Comparison of ENCODE assay signal across 1 cellular context in genomic region chr3:15064835-15065549, GRCh38.
TF ChIP-seq lines count a peak whose summit lies in the region.

TSS of gene MRPS25 (minus strand) at chr3:15065315. CDS start at chr3:15065194, 121 bp downstream.

TF ChIP-seq in HEK293, 187 proteins besides CTCF, POLR2A, EP300 and RAD21 (continued from another document and continues in another):
- TF ChIP-seq ZNF280D (tag by site-specific recombination; IDR thresholded peaks at IDR 0.05) (no peak), SP7 (tag by site-specific recombination; IDR thresholded peaks at IDR 0.05) (peak; percentile 76; the same call in 1 of the 2 replicates), ZEB2 (tag by site-specific recombination; IDR thresholded peaks at IDR 0.05) (0 out of 2 replicates have a peak, but pooled peaks have one; percentile 37), ZNF843 (tag by site-specific recombination; IDR thresholded peaks at IDR 0.05) (no peak), ZBTB6 (tag by site-specific recombination; IDR thresholded peaks at IDR 0.05) (no peak), ZNF18 (tag by site-specific recombination; IDR thresholded peaks at IDR 0.05) (no peak), ZNF777 (tag by site-specific recombination; IDR thresholded peaks at IDR 0.05; ENCODE audit: borderline replicate concordance) (no peak), ZNF354C (tag by site-specific recombination; IDR thresholded peaks at IDR 0.05; ENCODE audit: borderline replicate concordance, low read depth) (no peak), ZNF701 (tag by site-specific recombination; IDR thresholded peaks at IDR 0.05) (no peak), OSR2 (tag by site-specific recombination; IDR thresholded peaks at IDR 0.05) (no peak), ZNF518A (tag by site-specific recombination; conservative IDR thresholded peaks at IDR 0.05; ENCODE audit: low read depth) (0 out of 2 replicates have a peak, but pooled peaks have one; percentile 19), GLIS2 (tag by site-specific recombination; IDR thresholded peaks at IDR 0.05) (peak; percentile 72), PRDM1 (tag by site-specific recombination; IDR thresholded peaks at IDR 0.05) (no peak), ZNF747 (tag by site-specific recombination; IDR thresholded peaks at IDR 0.05) (no peak), ZNF169 (tag by site-specific recombination; IDR thresholded peaks at IDR 0.05) (no peak), ZBTB20 (tag by site-specific recombination; IDR thresholded peaks at IDR 0.05) (peak; percentile 51; the same call in 1 of the 2 replicates), ZNF366 (tag by site-specific recombination; conservative IDR thresholded peaks at IDR 0.05) (no peak), TRIM28 (IDR thresholded peaks at IDR 0.05; ENCODE audit: borderline replicate concordance, low read length) (no peak), ZNF624 (tag by site-specific recombination; IDR thresholded peaks at IDR 0.05) (no peak), ZNF707 (tag by site-specific recombination; IDR thresholded peaks at IDR 0.05) (no peak), ZNF391 (tag by site-specific recombination; IDR thresholded peaks at IDR 0.05; ENCODE audit: borderline replicate concordance, low read depth) (no peak), ZNF76 (tag by site-specific recombination; IDR thresholded peaks at IDR 0.05; ENCODE audit: borderline replicate concordance, low read depth) (peak; percentile 99), ZNF121 (tag by site-specific recombination; IDR thresholded peaks at IDR 0.05) (no peak), ZNF155 (tag by site-specific recombination; IDR thresholded peaks at IDR 0.05) (no peak), HOXD13 (CRISPR knock-in tag; IDR thresholded peaks at IDR 0.05; ENCODE audit: borderline replicate concordance) (no peak), ZNF24 (tag by site-specific recombination; IDR thresholded peaks at IDR 0.05) (peak; percentile 57; the same call in 1 of the 2 replicates), BCL6B (tag by site-specific recombination; IDR thresholded peaks at IDR 0.05) (no peak), ZBTB48 (tag by site-specific recombination; IDR thresholded peaks at IDR 0.05) (no peak), PRDM2 (tag by site-specific recombination; IDR thresholded peaks at IDR 0.05; ENCODE audit: borderline replicate concordance) (no peak), GLI2 (tag by site-specific recombination; IDR thresholded peaks at IDR 0.05; ENCODE audit: borderline replicate concordance, low read depth) (no peak), BCL11B (tag by site-specific recombination; IDR thresholded peaks at IDR 0.05; ENCODE audit: low read depth) (no peak), ZNF416 (tag by site-specific recombination; IDR thresholded peaks at IDR 0.05) (no peak), SP3 (tag by site-specific recombination; IDR thresholded peaks at IDR 0.05) (no peak; the same call in 1 of the 2 replicates), KLF1 (tag by site-specific recombination; IDR thresholded peaks at IDR 0.05) (no peak), ZIC2 (tag by site-specific recombination; IDR thresholded peaks at IDR 0.05) (no peak; the same call in none of the 2 replicates), ZNF544 (tag by site-specific recombination; IDR thresholded peaks at IDR 0.05) (no peak), ZNF19 (tag by site-specific recombination; IDR thresholded peaks at IDR 0.05; ENCODE audit: low read depth) (no peak), ZNF529 (tag by site-specific recombination; IDR thresholded peaks at IDR 0.05; ENCODE audit: insufficient replicate concordance) (no peak), ZXDB (tag by site-specific recombination; IDR thresholded peaks at IDR 0.05) (peak; percentile 71), ZNF138 (tag by site-specific recombination; IDR thresholded peaks at IDR 0.05; ENCODE audit: borderline replicate concordance) (no peak), ZNF549 (tag by site-specific recombination; IDR thresholded peaks at IDR 0.05) (no peak), ZNF501 (tag by site-specific recombination; IDR thresholded peaks at IDR 0.05) (peak; percentile 92), ZNF561 (tag by site-specific recombination; IDR thresholded peaks at IDR 0.05; ENCODE audit: borderline replicate concordance) (no peak)
